ENCODE assay signal across 13 cellular contexts in genomic region chr13:85497652-85498051, GRCh38.
DNase-seq lines count a peak whose midpoint lies in the region; ATAC-seq, FAIRE-seq and TF ChIP-seq lines count a peak whose summit lies in the region.
"Had no signal": no experiment of that assay in that cellular context is flagged by ENCODE, and none has a peak within 500 bp of the region (broad histone marks: within the 10 kb centered on the region; RNA-seq: fewer than 3 reads in every experiment).

No MANE protein-coding gene starts in this region.

- no peaks in the 10 kb centered on the region for H4K20me1 ChIP-seq in keratinocyte (ENCODE audit: control insufficient read depth, extremely low read depth, insufficient read depth, low read length)

- H3K4me2 ChIP-seq in keratinocyte (ENCODE audit: control insufficient read depth, extremely low read depth, insufficient read depth, low read depth, low read length): no peak overlapping the region

- no peak overlapping the region for H3K4me3 ChIP-seq in keratinocyte (ENCODE audit: control insufficient read depth in 2 of 3, extremely low read depth in 1 of 3, insufficient read depth in 2 of 3, low read depth in 1 of 3, low read length in 3 of 3)
- H3K4me3 ChIP-seq in esophagus squamous epithelium: no peak overlapping the region
- H3K4me3 ChIP-seq: prostate gland had no signal

- H3K79me2 ChIP-seq in keratinocyte (ENCODE audit: control insufficient read depth, insufficient read depth, low read length): no peaks in the 10 kb centered on the region

- H3K4me1 ChIP-seq in keratinocyte (ENCODE audit: control insufficient read depth, extremely low read depth, insufficient read depth, low read length) (peaks cover 18% of the 10 kb centered on the region), esophagus squamous epithelium (no peaks in the 10 kb centered on the region)
- H3K4me1 ChIP-seq: prostate gland had no signal

- H3K27ac ChIP-seq in keratinocyte (ENCODE audit: control insufficient read depth, insufficient read depth, low read length) (peak overlapping the region; percentile 61), esophagus squamous epithelium (no peak overlapping the region)
- H3K27ac ChIP-seq: C4-2B, prostate gland had no signal

- intact Hi-C loops in esophagus squamous epithelium (cut with DNase I): no loop called here

- H3K9ac ChIP-seq in keratinocyte (ENCODE audit: control insufficient read depth, extremely low read depth, insufficient read depth, low read length): no peak overlapping the region

- dilution Hi-C loops in keratinocyte (cut with MboI; ENCODE audit: extremely low pct_ligation_motif_present, low sequenced_read_pairs): no loop called here

- H2AFZ ChIP-seq in keratinocyte (ENCODE audit: control insufficient read depth, low read length): no peak overlapping the region

- no peak for TF ChIP-seq CTCF in keratinocyte (optimal IDR thresholded peaks at IDR 0.05 in 1 of 3, IDR thresholded peaks at IDR 0.05 in 1 of 3, conservative IDR thresholded peaks at IDR 0.05 in 1 of 3; ENCODE audit: extremely low read depth in 1 of 3, insufficient read depth in 2 of 3, low read length in 3 of 3)
- TF ChIP-seq CTCF in esophagus squamous epithelium (IDR thresholded peaks at IDR 0.05): no peak

- H3K27me3 ChIP-seq in keratinocyte (ENCODE audit: control insufficient read depth, extremely low read depth, insufficient read depth, low read length): no peaks in the 10 kb centered on the region
- H3K27me3 ChIP-seq in esophagus squamous epithelium: no peaks in the 10 kb centered on the region

- TF ChIP-seq POLR2A in esophagus squamous epithelium (IDR thresholded peaks at IDR 0.05): no peak

- WGBS in esophagus squamous epithelium, 2 donors: 29% methylated on average over 2 of the region's 2 CpGs

- H3K36me3 ChIP-seq in keratinocyte (ENCODE audit: control insufficient read depth in 2 of 2, extremely low read depth in 1 of 2, insufficient read depth in 2 of 2, low read length in 2 of 2): no peaks in the 10 kb centered on the region
- no peaks in the 10 kb centered on the region for H3K36me3 ChIP-seq in esophagus squamous epithelium
- H3K36me3 ChIP-seq: prostate gland had no signal

- H3K9me1 ChIP-seq in keratinocyte (ENCODE audit: control insufficient read depth, extremely low read depth, insufficient read depth, low read length): no peaks in the 10 kb centered on the region

- H3K9me3 ChIP-seq in keratinocyte (ENCODE audit: control insufficient read depth, low read depth, low read length): peaks cover 4% of the 10 kb centered on the region
- H3K9me3 ChIP-seq in esophagus squamous epithelium: no peaks in the 10 kb centered on the region
- H3K9me3 ChIP-seq: prostate gland had no signal

- no peak for ATAC-seq in GM18517 (IDR thresholded peaks at IDR 0.05; ENCODE audit: unreplicated experiment)
- no peak for ATAC-seq in activated CD4-positive, CD25-positive, alpha-beta regulatory T cell treated with anti-CD3 and anti-CD28 coated beads, Interleukin-2, amount 50 U/mL, for 24 hours

- DNase-seq in AG08396 (ENCODE audit: low spot score) (peak; percentile 61), HTR-8/SVneo (ENCODE audit: insufficient read length, low spot score) (peak; percentile 28), astrocyte of the hippocampus (ENCODE audit: low read depth, low spot score) (peak; percentile 95), keratinocyte (ENCODE audit: low read depth, low spot score) (peak; percentile 52), NCI-H2227 (lab: John Stamatoyannopoulos, UW; ENCODE audit: unreplicated experiment) (no peak), esophagus squamous epithelium (lab: John Stamatoyannopoulos, UW) (no peak)
- DNase-seq: activated B cell treated with CpG ODN at 0.5 μM for 24 hours; cerebellar nuclear complex; stimulated activated CD4-positive, alpha-beta T cell treated with anti-CD3 and anti-CD28 coated beads, Interleukin-4, amount 100 ng/mL, for 4 hours had no signal

- peak; percentile 78 for FAIRE-seq in HTR-8/SVneo (lab: Jason Lieb, UNC)
- FAIRE-seq in keratinocyte (lab: Jason Lieb, UNC): no peak

Comparison
In these comparisons a context has a peak if more than half of its experiments do, and no peak if none do; other contexts are left out.
1. DNase-seq: peak in AG08396 (single experiment), HTR-8/SVneo (single experiment), astrocyte of the hippocampus (single experiment) and keratinocyte (single experiment); none in NCI-H2227 (single experiment) and esophagus squamous epithelium (single experiment).